ENCODE assay signal across 8 cellular contexts in genomic region chr17:57243171-57243622, GRCh38. TPM values are rescaled to one million over a fixed set of nuclear protein-coding genes. Genes with fewer than 3 reads are reported as not detected.
A peak's percentile ranks its signal among the peaks of the same experiment; 100 is the strongest.
DNase-seq lines count a peak whose midpoint lies in the region; TF ChIP-seq lines count a peak whose summit lies in the region.

No MANE protein-coding gene starts in this region.

- peak; percentile 97 for TF ChIP-seq CTCF in hepatocyte (IDR thresholded peaks at IDR 0.05; ENCODE audit: poor library complexity)

- H3K9me2 ChIP-seq in hepatocyte (replicated peaks; ENCODE audit: insufficient read depth) = no peaks in the 10 kb centered on the region

- H3K79me2 ChIP-seq in hepatocyte = no peaks in the 10 kb centered on the region

- 30% methylated on average over 13 of the region's 13 CpGs for WGBS in hepatocyte (ENCODE audit: low lambda C conversion rate, missing lambda C conversion rate)

- H3K9me3 ChIP-seq in MG63 (no peaks in the 10 kb centered on the region), hepatocyte (ENCODE audit: low read depth) (no peaks in the 10 kb centered on the region)

- peaks cover 4% of the 10 kb centered on the region; the same call in 1 of the 2 replicates for H3K27me3 ChIP-seq in MG63
- no peaks in the 10 kb centered on the region for H3K27me3 ChIP-seq in hepatocyte

- DNase-seq in NCI-H1092 treated with DMSO at 0.1 percent for 48 hours (lab: John Stamatoyannopoulos, UW) (peak; percentile 22), NCI-H1092 (lab: John Stamatoyannopoulos, UW) (no peak), MG63 (peak; percentile 31), T-helper 2 cell (peak; percentile 52 to 70 (median 60)), amygdala (lab: John Stamatoyannopoulos, UW) (peak in 30 of 56 donors; percentile 4 to 63 (median 26)), hepatocyte (ENCODE audit: low spot score) (peak; percentile 82), occipital lobe (lab: John Stamatoyannopoulos, UW) (no peak)
- DNase-seq in stimulated activated CD4-positive, alpha-beta T cell treated with anti-CD3 and anti-CD28 coated beads, Interleukin-12 subunit alpha, Interleukin-12 subunit beta, amount 100 ng/mL, for 24 hours (ENCODE audit: low read depth in 2 of 2) = peak; percentile 53 to 68

- H3K36me3 ChIP-seq in MG63 (no peaks in the 10 kb centered on the region), hepatocyte (replicated peaks; ENCODE audit: insufficient read depth, low read depth) (no peaks in the 10 kb centered on the region)

- H3K4me3 ChIP-seq in MG63 (no peak overlapping the region), hepatocyte (no peak overlapping the region)

- no peak overlapping the region for H3K4me2 ChIP-seq in hepatocyte

- H4K20me1 ChIP-seq in hepatocyte (ENCODE audit: insufficient read depth, poor library complexity, severe bottlenecking) = no peaks in the 10 kb centered on the region

- H3K4me1 ChIP-seq in hepatocyte (ENCODE audit: insufficient read depth) = no peaks in the 10 kb centered on the region

- H3K27ac ChIP-seq in hepatocyte = no peak overlapping the region

- H2AFZ ChIP-seq in hepatocyte = no peak overlapping the region

RNA-seq across cellular contexts. Expression of gene MSI2, which starts 13.1 kb away (rescaled TPM):
- 2.8 and 6.3 TPM in 2 replicates for total RNA-seq in MG63 (2014; rRNA removed; shearing (Covaris generic); ENCODE audit: low replicate concordance)
- total RNA-seq in hepatocyte (57.3 and 60.6 TPM in 2 replicates), occipital lobe (44.6 TPM)
- polyA plus RNA-seq in hepatocyte = 14.3 and 16.1 TPM in 2 replicates

Comparison
In these comparisons a context has a peak if more than half of its experiments do, and no peak if none do; other contexts are left out.
1. DNase-seq: peak in NCI-H1092 treated with DMSO at 0.1 percent for 48 hours (single experiment), MG63 (single experiment), T-helper 2 cell (5 of 5), amygdala (30 of 56), hepatocyte (single experiment) and stimulated activated CD4-positive, alpha-beta T cell treated with anti-CD3 and anti-CD28 coated beads, Interleukin-12 subunit alpha, Interleukin-12 subunit beta, amount 100 ng/mL, for 24 hours (2 of 2); none in NCI-H1092 (single experiment) and occipital lobe (single experiment).